1 cellular context compared by ENCODE assay signal in the genomic region with DNA sequence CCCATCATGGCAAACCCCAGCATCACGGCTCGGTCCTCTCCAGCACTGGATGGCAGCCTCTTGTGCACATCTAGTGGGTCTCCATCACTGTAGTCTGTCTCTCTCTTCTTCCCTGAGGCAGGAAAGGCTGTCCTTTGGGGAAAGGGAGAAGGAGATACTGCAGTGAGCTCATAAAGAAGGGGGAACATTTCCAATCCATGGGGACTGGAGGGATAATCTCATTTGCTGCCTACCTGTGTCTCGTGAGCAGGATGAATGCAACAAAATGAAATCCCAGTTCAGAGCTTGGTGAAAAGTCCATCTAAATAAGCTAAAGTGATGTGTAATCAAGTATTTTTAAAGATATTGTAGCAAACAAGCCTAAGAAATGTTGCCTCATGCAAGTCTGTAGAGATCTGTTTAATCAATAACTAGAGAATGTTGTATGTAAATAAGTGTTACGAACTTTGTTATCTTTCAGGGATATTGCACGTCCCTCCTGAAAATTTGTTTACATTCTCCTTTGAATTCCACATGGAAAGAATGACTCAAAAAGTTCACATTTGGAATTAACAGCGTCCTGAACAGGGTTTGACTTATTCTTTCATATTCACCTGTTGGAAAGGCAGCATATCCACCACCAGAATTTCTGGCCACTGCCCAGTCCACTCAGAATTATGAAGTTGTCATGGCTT.
TF ChIP-seq lines count a peak whose summit lies in the region.

A gene with protein sequence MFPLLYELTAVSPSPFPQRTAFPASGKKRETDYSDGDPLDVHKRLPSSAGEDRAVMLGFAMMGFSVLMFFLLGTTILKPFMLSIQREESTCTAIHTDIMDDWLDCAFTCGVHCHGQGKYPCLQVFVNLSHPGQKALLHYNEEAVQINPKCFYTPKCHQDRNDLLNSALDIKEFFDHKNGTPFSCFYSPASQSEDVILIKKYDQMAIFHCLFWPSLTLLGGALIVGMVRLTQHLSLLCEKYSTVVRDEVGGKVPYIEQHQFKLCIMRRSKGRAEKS (minus strand): TSS at position 312 of the 674 bp plus-strand sequence. CDS start 124 bp downstream, at position 188.

TF ChIP-seq in HepG2, 621 proteins besides CTCF, POLR2A, EP300 and RAD21 (continued from another document and continues in another):
- TF ChIP-seq ZNF510 (CRISPR knock-in tag; IDR thresholded peaks at IDR 0.05; ENCODE audit: low read depth) (no peak), ZNF577 (CRISPR knock-in tag; IDR thresholded peaks at IDR 0.05; ENCODE audit: borderline replicate concordance, low read depth) (no peak), NFRKB (IDR thresholded peaks at IDR 0.05) (no peak), ERF (CRISPR knock-in tag; IDR thresholded peaks at IDR 0.05) (no peak; the same call in none of the 2 replicates), NR2F6 (IDR thresholded peaks at IDR 0.05) (peak; percentile 44; the same call in 1 of the 2 replicates), NR2F6 (CRISPR knock-in tag; IDR thresholded peaks at IDR 0.05) (peak; percentile 44; the same call in 1 of the 2 replicates), ZMYM2 (CRISPR knock-in tag; IDR thresholded peaks at IDR 0.05) (no peak), ZNF879 (CRISPR knock-in tag; IDR thresholded peaks at IDR 0.05) (no peak), ZBTB38 (CRISPR knock-in tag; IDR thresholded peaks at IDR 0.05) (no peak), PHF8 (CRISPR knock-in tag; IDR thresholded peaks at IDR 0.05) (no peak), MYC (CRISPR knock-in tag; IDR thresholded peaks at IDR 0.05; ENCODE audit: borderline replicate concordance) (no peak), BRD4 (CRISPR knock-in tag; IDR thresholded peaks at IDR 0.05) (no peak), POLR2AphosphoS5 (IDR thresholded peaks at IDR 0.05; ENCODE audit: low read depth, low read length) (no peak), SIX1 (CRISPR knock-in tag; IDR thresholded peaks at IDR 0.05; ENCODE audit: borderline replicate concordance) (0 out of 2 replicates have a peak, but pooled peaks have one; percentile 20), FOXK2 (IDR thresholded peaks at IDR 0.05) (0 out of 2 replicates have a peak, but pooled peaks have one; percentile 49), KDM6A (CRISPR knock-in tag; IDR thresholded peaks at IDR 0.05; ENCODE audit: low read depth) (peak; percentile 68), YEATS2 (CRISPR knock-in tag; IDR thresholded peaks at IDR 0.05; ENCODE audit: borderline replicate concordance) (no peak), ZNF441 (CRISPR knock-in tag; IDR thresholded peaks at IDR 0.05; ENCODE audit: borderline replicate concordance) (0 out of 2 replicates have a peak, but pooled peaks have one; percentile 29), RCOR2 (CRISPR knock-in tag; IDR thresholded peaks at IDR 0.05) (peak; percentile 43; the same call in 1 of the 2 replicates), ZFAT (CRISPR knock-in tag; conservative IDR thresholded peaks at IDR 0.05) (no peak), ZNF788 (CRISPR knock-in tag; IDR thresholded peaks at IDR 0.05; ENCODE audit: borderline replicate concordance) (no peak), SCMH1 (CRISPR knock-in tag; IDR thresholded peaks at IDR 0.05; ENCODE audit: borderline replicate concordance) (no peak), RNF2 (conservative IDR thresholded peaks at IDR 0.05; ENCODE audit: low read depth) (no peak), ASH2L (IDR thresholded peaks at IDR 0.05; ENCODE audit: insufficient read length, low read depth, low read length) (peak; percentile 73), NFKB2 (CRISPR knock-in tag; IDR thresholded peaks at IDR 0.05; ENCODE audit: borderline replicate concordance) (no peak), SIN3B (IDR thresholded peaks at IDR 0.05; ENCODE audit: low read length) (no peak), NCOA2 (CRISPR knock-in tag; IDR thresholded peaks at IDR 0.05) (peak; percentile 83), NONO (IDR thresholded peaks at IDR 0.05) (no peak), NONO (CRISPR knock-in tag; conservative IDR thresholded peaks at IDR 0.05) (no peak), ZNF282 (IDR thresholded peaks at IDR 0.05; ENCODE audit: partially characterized antibody) (no peak), HMG20A (CRISPR knock-in tag; IDR thresholded peaks at IDR 0.05; ENCODE audit: borderline replicate concordance) (peak; percentile 84; the same call in 1 of the 2 replicates), KLF11 (CRISPR knock-in tag; IDR thresholded peaks at IDR 0.05) (no peak), ELF4 (CRISPR knock-in tag; IDR thresholded peaks at IDR 0.05; ENCODE audit: borderline replicate concordance) (no peak), TBX2 (CRISPR knock-in tag; IDR thresholded peaks at IDR 0.05; ENCODE audit: borderline replicate concordance) (no peak; the same call in 1 of the 2 replicates), MTF2 (CRISPR knock-in tag; IDR thresholded peaks at IDR 0.05; ENCODE audit: borderline replicate concordance) (no peak), ZNF367 (CRISPR knock-in tag; IDR thresholded peaks at IDR 0.05; ENCODE audit: borderline replicate concordance) (no peak), SRSF1 (optimal IDR thresholded peaks at IDR 0.05; ENCODE audit: low read depth, low read length) (no peak), KLF15 (CRISPR knock-in tag; IDR thresholded peaks at IDR 0.05; ENCODE audit: borderline replicate concordance) (no peak), ZNF720 (CRISPR knock-in tag; IDR thresholded peaks at IDR 0.05) (no peak), ZEB1 (IDR thresholded peaks at IDR 0.05; ENCODE audit: insufficient replicate concordance, low read depth) (peak; percentile 47), TAF15 (IDR thresholded peaks at IDR 0.05; ENCODE audit: low read depth, low read length, poor library complexity, severe bottlenecking) (no peak), FOXJ3 (CRISPR knock-in tag; IDR thresholded peaks at IDR 0.05; ENCODE audit: borderline replicate concordance) (peak; percentile 52; the same call in 1 of the 2 replicates), ZNF251 (CRISPR knock-in tag; IDR thresholded peaks at IDR 0.05) (no peak)
- TF ChIP-seq, protein P1, sequence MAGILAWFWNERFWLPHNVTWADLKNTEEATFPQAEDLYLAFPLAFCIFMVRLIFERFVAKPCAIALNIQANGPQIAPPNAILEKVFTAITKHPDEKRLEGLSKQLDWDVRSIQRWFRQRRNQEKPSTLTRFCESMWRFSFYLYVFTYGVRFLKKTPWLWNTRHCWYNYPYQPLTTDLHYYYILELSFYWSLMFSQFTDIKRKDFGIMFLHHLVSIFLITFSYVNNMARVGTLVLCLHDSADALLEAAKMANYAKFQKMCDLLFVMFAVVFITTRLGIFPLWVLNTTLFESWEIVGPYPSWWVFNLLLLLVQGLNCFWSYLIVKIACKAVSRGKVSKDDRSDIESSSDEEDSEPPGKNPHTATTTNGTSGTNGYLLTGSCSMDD (CRISPR knock-in tag; IDR thresholded peaks at IDR 0.05): no peak
- TF ChIP-seq, protein P2, sequence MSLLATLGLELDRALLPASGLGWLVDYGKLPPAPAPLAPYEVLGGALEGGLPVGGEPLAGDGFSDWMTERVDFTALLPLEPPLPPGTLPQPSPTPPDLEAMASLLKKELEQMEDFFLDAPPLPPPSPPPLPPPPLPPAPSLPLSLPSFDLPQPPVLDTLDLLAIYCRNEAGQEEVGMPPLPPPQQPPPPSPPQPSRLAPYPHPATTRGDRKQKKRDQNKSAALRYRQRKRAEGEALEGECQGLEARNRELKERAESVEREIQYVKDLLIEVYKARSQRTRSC (CRISPR knock-in tag; IDR thresholded peaks at IDR 0.05; ENCODE audit: low read depth): no peak
- TF ChIP-seq, protein P3, sequence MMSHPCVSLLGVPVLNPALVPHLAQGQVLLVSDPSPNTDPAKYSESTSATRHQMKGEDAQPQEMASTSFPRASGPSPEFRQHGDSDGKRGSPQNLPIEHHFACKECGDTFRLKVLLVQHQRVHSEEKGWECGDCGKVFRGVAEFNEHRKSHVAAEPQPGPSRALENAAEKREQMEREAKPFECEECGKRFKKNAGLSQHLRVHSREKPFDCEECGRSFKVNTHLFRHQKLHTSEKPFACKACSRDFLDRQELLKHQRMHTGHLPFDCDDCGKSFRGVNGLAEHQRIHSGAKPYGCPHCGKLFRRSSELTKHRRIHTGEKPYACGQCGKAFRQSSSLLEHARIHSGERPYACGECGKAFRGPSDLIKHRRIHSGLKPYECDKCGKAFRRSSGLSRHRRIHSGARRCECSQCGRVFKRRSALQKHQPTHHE (CRISPR knock-in tag; IDR thresholded peaks at IDR 0.05; ENCODE audit: borderline replicate concordance): no peak
- TF ChIP-seq, protein P4, sequence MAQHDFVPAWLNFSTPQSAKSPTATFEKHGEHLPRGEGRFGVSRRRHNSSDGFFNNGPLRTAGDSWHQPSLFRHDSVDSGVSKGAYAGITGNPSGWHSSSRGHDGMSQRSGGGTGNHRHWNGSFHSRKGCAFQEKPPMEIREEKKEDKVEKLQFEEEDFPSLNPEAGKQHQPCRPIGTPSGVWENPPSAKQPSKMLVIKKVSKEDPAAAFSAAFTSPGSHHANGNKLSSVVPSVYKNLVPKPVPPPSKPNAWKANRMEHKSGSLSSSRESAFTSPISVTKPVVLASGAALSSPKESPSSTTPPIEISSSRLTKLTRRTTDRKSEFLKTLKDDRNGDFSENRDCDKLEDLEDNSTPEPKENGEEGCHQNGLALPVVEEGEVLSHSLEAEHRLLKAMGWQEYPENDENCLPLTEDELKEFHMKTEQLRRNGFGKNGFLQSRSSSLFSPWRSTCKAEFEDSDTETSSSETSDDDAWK (CRISPR knock-in tag; IDR thresholded peaks at IDR 0.05): no peak
- TF ChIP-seq, protein P5, sequence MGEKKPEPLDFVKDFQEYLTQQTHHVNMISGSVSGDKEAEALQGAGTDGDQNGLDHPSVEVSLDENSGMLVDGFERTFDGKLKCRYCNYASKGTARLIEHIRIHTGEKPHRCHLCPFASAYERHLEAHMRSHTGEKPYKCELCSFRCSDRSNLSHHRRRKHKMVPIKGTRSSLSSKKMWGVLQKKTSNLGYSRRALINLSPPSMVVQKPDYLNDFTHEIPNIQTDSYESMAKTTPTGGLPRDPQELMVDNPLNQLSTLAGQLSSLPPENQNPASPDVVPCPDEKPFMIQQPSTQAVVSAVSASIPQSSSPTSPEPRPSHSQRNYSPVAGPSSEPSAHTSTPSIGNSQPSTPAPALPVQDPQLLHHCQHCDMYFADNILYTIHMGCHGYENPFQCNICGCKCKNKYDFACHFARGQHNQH (CRISPR knock-in tag; IDR thresholded peaks at IDR 0.05): peak; percentile 33; the same call in 1 of the 2 replicates
- TF ChIP-seq, protein P6, sequence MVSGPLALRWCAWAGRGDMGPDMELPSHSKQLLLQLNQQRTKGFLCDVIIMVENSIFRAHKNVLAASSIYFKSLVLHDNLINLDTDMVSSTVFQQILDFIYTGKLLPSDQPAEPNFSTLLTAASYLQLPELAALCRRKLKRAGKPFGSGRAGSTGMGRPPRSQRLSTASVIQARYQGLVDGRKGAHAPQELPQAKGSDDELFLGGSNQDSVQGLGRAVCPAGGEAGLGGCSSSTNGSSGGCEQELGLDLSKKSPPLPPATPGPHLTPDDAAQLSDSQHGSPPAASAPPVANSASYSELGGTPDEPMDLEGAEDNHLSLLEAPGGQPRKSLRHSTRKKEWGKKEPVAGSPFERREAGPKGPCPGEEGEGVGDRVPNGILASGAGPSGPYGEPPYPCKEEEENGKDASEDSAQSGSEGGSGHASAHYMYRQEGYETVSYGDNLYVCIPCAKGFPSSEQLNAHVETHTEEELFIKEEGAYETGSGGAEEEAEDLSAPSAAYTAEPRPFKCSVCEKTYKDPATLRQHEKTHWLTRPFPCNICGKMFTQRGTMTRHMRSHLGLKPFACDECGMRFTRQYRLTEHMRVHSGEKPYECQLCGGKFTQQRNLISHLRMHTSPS (CRISPR knock-in tag; IDR thresholded peaks at IDR 0.05; ENCODE audit: low read depth): no peak
- TF ChIP-seq, protein P7, sequence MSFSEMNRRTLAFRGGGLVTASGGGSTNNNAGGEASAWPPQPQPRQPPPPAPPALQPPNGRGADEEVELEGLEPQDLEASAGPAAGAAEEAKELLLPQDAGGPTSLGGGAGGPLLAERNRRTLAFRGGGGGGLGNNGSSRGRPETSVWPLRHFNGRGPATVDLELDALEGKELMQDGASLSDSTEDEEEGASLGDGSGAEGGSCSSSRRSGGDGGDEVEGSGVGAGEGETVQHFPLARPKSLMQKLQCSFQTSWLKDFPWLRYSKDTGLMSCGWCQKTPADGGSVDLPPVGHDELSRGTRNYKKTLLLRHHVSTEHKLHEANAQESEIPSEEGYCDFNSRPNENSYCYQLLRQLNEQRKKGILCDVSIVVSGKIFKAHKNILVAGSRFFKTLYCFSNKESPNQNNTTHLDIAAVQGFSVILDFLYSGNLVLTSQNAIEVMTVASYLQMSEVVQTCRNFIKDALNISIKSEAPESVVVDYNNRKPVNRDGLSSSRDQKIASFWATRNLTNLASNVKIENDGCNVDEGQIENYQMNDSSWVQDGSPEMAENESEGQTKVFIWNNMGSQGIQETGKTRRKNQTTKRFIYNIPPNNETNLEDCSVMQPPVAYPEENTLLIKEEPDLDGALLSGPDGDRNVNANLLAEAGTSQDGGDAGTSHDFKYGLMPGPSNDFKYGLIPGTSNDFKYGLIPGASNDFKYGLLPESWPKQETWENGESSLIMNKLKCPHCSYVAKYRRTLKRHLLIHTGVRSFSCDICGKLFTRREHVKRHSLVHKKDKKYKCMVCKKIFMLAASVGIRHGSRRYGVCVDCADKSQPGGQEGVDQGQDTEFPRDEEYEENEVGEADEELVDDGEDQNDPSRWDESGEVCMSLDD (CRISPR knock-in tag; IDR thresholded peaks at IDR 0.05; ENCODE audit: borderline replicate concordance): no peak
- TF ChIP-seq, protein P8, sequence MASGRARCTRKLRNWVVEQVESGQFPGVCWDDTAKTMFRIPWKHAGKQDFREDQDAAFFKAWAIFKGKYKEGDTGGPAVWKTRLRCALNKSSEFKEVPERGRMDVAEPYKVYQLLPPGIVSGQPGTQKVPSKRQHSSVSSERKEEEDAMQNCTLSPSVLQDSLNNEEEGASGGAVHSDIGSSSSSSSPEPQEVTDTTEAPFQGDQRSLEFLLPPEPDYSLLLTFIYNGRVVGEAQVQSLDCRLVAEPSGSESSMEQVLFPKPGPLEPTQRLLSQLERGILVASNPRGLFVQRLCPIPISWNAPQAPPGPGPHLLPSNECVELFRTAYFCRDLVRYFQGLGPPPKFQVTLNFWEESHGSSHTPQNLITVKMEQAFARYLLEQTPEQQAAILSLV (CRISPR knock-in tag; IDR thresholded peaks at IDR 0.05; ENCODE audit: borderline replicate concordance): no peak
